In genomic region chr22:28917747-28918543, GRCh38 we compare ENCODE assay signal across 8 cellular contexts. TPM values are rescaled to one million over a fixed set of nuclear protein-coding genes. Genes with fewer than 3 reads are reported as not detected.
A peak's percentile ranks its signal among the peaks of the same experiment; 100 is the strongest.
DNase-seq lines count a peak whose midpoint lies in the region; ATAC-seq and TF ChIP-seq lines count a peak whose summit lies in the region.

No MANE protein-coding gene starts in this region.

- H3K4me3 Mint-ChIP-seq in chondrocyte (ENCODE audit: unreplicated experiment) (no peak overlapping the region), mesothelial cell of epicardium (peak overlapping the region; percentile 43), T-cell (no peak overlapping the region)

- CTCF ChIA-PET in A673 (lab: Charles Lee) (no interaction called here), T-cell (lab: Charles Lee) (interaction anchor here in 1 of 2 donors (0.7 kb wide), 1 partner anchor 1126 kb away, joined by 5 read pairs; no protein-coding TSS in a partner anchor)

- TF ChIP-seq CTCF in A673 (conservative IDR thresholded peaks at IDR 0.05; ENCODE audit: low read depth, low read length) (no peak), chondrocyte (IDR thresholded peaks at IDR 0.05) (no peak), mesothelial cell of epicardium (IDR thresholded peaks at IDR 0.05; ENCODE audit: unreplicated experiment) (no peak)

- intact Hi-C loops in A673 (cut with micrococcal nuclease; ENCODE audit: unreplicated experiment) = no loop called here

- no peaks in the 10 kb centered on the region for H3K36me3 ChIP-seq in A673 (ENCODE audit: insufficient read depth, low read length, poor library complexity, severe bottlenecking)

- peaks cover 17% of the 10 kb centered on the region for H3K4me1 ChIP-seq in A673 (ENCODE audit: insufficient read depth, low read length, poor library complexity, severe bottlenecking)

- BruUV-seq in A673 (replicated peaks; lab: Mats Ljungman, UMichigan) = no TSS peak

- H3K27ac Mint-ChIP-seq in chondrocyte (ENCODE audit: unreplicated experiment) (no peak overlapping the region), mesothelial cell of epicardium (peak overlapping the region; percentile 98), T-cell (no peak overlapping the region)

- H3K4me3 ChIP-seq in A673 (ENCODE audit: low read depth, low read length, poor library complexity, severe bottlenecking) = no peak overlapping the region

- H3K27me3 Mint-ChIP-seq in chondrocyte (ENCODE audit: low read depth) (no peaks in the 10 kb centered on the region), mesothelial cell of epicardium (ENCODE audit: low read depth) (no peaks in the 10 kb centered on the region), T-cell (peaks cover 0 to 14% of the 10 kb centered on the region in 2 donors)

- ATAC-seq in T-cell (replicated peaks in 1 of 4) (no peak), GM18520 (IDR thresholded peaks at IDR 0.05; ENCODE audit: unreplicated experiment) (no peak)

- H3K27me3 ChIP-seq in A673 (replicated peaks; ENCODE audit: insufficient read depth, low read depth, low read length, poor library complexity) = no peaks in the 10 kb centered on the region

- DNase-seq in A673 (ENCODE audit: low spot score) (peak; percentile 25), NCI-H1694 (lab: John Stamatoyannopoulos, UW) (peak; percentile 23), chondrocyte (ENCODE audit: low spot score) (peak; percentile 41), mesothelial cell of epicardium (ENCODE audit: low spot score in 2 of 2, unreplicated experiment in 2 of 2) (no peak), NOMO-1 treated with dmso at 0.1 percent for 144 hours (lab: John Stamatoyannopoulos, UW; ENCODE audit: unreplicated experiment) (no peak), T-cell (no peak)
- DNase-seq in stimulated activated CD4-positive, alpha-beta T cell treated with anti-CD3 and anti-CD28 coated beads, Interleukin-1b, Interleukin-23, amount 100 ng/mL, for 48 hours = no peak

- H3K4me1 Mint-ChIP-seq in chondrocyte (ENCODE audit: low read depth) (peaks cover 24% of the 10 kb centered on the region), mesothelial cell of epicardium (peaks cover 81% of the 10 kb centered on the region), T-cell (no peaks in the 10 kb centered on the region)

- peak overlapping the region; percentile 4 for H3K27ac ChIP-seq in A673 (ENCODE audit: low read depth, low read length, poor library complexity, severe bottlenecking)

- POLR2A ChIA-PET in A673 (lab: Charles Lee; ENCODE audit: low non-redundant PET) = no interaction called here
- POLR2A ChIA-PET in T-cell (lab: Charles Lee) = no interaction called here

- no peaks in the 10 kb centered on the region for H3K9me3 ChIP-seq in A673 (ENCODE audit: low read depth, low read length, poor library complexity, severe bottlenecking)

- no peaks in the 10 kb centered on the region for H3K9me3 Mint-ChIP-seq in chondrocyte (ENCODE audit: low read depth)
- no peaks in the 10 kb centered on the region for H3K9me3 Mint-ChIP-seq in mesothelial cell of epicardium
- no peaks in the 10 kb centered on the region for H3K9me3 Mint-ChIP-seq in T-cell

- H3K36me3 Mint-ChIP-seq in chondrocyte (ENCODE audit: low read depth) (no peaks in the 10 kb centered on the region), mesothelial cell of epicardium (no peaks in the 10 kb centered on the region), T-cell (no peaks in the 10 kb centered on the region)

RNA-seq across cellular contexts. Expression of gene ZNRF3, which starts 34.6 kb away (rescaled TPM):
- 11.9 and 13.0 TPM in 2 replicates for total RNA-seq in A673 (2021)
- total RNA-seq in chondrocyte = 6.7 to 7.7 TPM (median 6.7 TPM) in 3 replicates
- 35.9 to 37.3 TPM (median 36.4 TPM) in 3 replicates for total RNA-seq in mesothelial cell of epicardium
- total RNA-seq in T-cell = 1 to 10 TPM in 3 of 5 donors, under 1 TPM in 2; 0.70 to 2.1 (median 1.1) TPM

Comparison
In these comparisons a context has a peak if more than half of its experiments do, and no peak if none do; other contexts are left out.
1. DNase-seq: peak in A673 (single experiment), NCI-H1694 (single experiment) and chondrocyte (single experiment); none in mesothelial cell of epicardium (0 of 2), stimulated activated CD4-positive, alpha-beta T cell treated with anti-CD3 and anti-CD28 coated beads, Interleukin-1b, Interleukin-23, amount 100 ng/mL, for 48 hours (single experiment), NOMO-1 treated with dmso at 0.1 percent for 144 hours (single experiment) and T-cell (0 of 34).